11 cellular contexts compared by ENCODE assay signal in genomic region chr2:235668782-235669181, GRCh38.
DNase-seq lines count a peak whose midpoint lies in the region; ATAC-seq, FAIRE-seq and TF ChIP-seq lines count a peak whose summit lies in the region.
"Had no signal": no experiment of that assay in that cellular context is flagged by ENCODE, and none has a peak within 500 bp of the region (broad histone marks: within the 10 kb centered on the region; RNA-seq: fewer than 3 reads in every experiment).

No MANE protein-coding gene starts in this region.

- no peak for ATAC-seq in Right ventricle myocardium superior (ENCODE audit: poor library complexity)
- ATAC-seq: activated CD4-positive, CD25-positive, alpha-beta regulatory T cell treated with anti-CD3 and anti-CD28 coated beads, Interleukin-2, amount 50 U/mL, for 24 hours had no signal

- no peak for DNase-seq in left ventricle myocardium inferior
- no peak for DNase-seq in Right ventricle myocardium superior
- DNase-seq in type B pancreatic cell (ENCODE audit: extremely low spot score, unreplicated experiment): no peak
- no peak for DNase-seq in GM12891 (ENCODE audit: insufficient read length, low spot score)
- no peak for DNase-seq in middle frontal gyrus (ENCODE audit: extremely low spot score, low spot score)
- DNase-seq in NOMO-1 treated with DMSO at 0.1 percent for 48 hours (lab: John Stamatoyannopoulos, UW; ENCODE audit: unreplicated experiment): no peak
- DNase-seq: cortex of kidney had no signal

- no peak for TF ChIP-seq POLR2A in GM12891 (IDR thresholded peaks at IDR 0.05; ENCODE audit: low read depth, low read length)

- H3K27me3 ChIP-seq in left ventricle myocardium inferior (ENCODE audit: low read depth) (peaks cover 17% of the 10 kb centered on the region), layer of hippocampus (ENCODE audit: control insufficient read depth, insufficient read depth, low read length) (no peaks in the 10 kb centered on the region)

- H3K36me3 ChIP-seq in left ventricle myocardium inferior: no peaks in the 10 kb centered on the region
- H3K36me3 ChIP-seq: BE2C had no signal

- no peak for FAIRE-seq in GM12891 (lab: Jason Lieb, UNC)

- no peaks in the 10 kb centered on the region for H3K9me3 ChIP-seq in left ventricle myocardium inferior (replicated peaks)
- H3K9me3 ChIP-seq: BE2C had no signal

- no peak for TF ChIP-seq CTCF in left ventricle myocardium inferior (IDR thresholded peaks at IDR 0.05; ENCODE audit: borderline replicate concordance)
- TF ChIP-seq CTCF in type B pancreatic cell (conservative IDR thresholded peaks at IDR 0.05): no peak

- peaks cover 43% of the 10 kb centered on the region for H3K4me1 ChIP-seq in left ventricle myocardium inferior

- H3K27ac ChIP-seq in left ventricle myocardium inferior (replicated peaks): no peak overlapping the region
- peak overlapping the region; percentile 10 for H3K27ac ChIP-seq in layer of hippocampus (ENCODE audit: low read depth, low read length)

- H3K4me3 Mint-ChIP-seq in activated naive CD8-positive, alpha-beta T cell: peak overlapping the region; percentile 63
- peak overlapping the region; percentile 84 for H3K4me3 Mint-ChIP-seq in type B pancreatic cell

- H3K27me3 Mint-ChIP-seq in activated naive CD8-positive, alpha-beta T cell: peaks cover 38% of the 10 kb centered on the region
- peaks cover 22% of the 10 kb centered on the region for H3K27me3 Mint-ChIP-seq in type B pancreatic cell

- no peaks in the 10 kb centered on the region for H3K9me3 Mint-ChIP-seq in activated naive CD8-positive, alpha-beta T cell (ENCODE audit: low read depth)
- no peaks in the 10 kb centered on the region for H3K9me3 Mint-ChIP-seq in type B pancreatic cell

- intact Hi-C loops in left ventricle myocardium inferior (cut with micrococcal nuclease): no loop called here
- intact Hi-C loops in Right ventricle myocardium superior (cut with DNase I): loop anchor here (5.0 kb wide), 1 partner anchor 71 kb away; no protein-coding TSS in a partner anchor

- H3K36me3 Mint-ChIP-seq in activated naive CD8-positive, alpha-beta T cell: no peaks in the 10 kb centered on the region
- H3K36me3 Mint-ChIP-seq in type B pancreatic cell: no peaks in the 10 kb centered on the region

- H3K4me3 ChIP-seq in left ventricle myocardium inferior: peak overlapping the region; percentile 70

- no peak overlapping the region for H3K27ac Mint-ChIP-seq in activated naive CD8-positive, alpha-beta T cell
- peak overlapping the region; percentile 69 for H3K27ac Mint-ChIP-seq in type B pancreatic cell

- H3K4me1 Mint-ChIP-seq in activated naive CD8-positive, alpha-beta T cell (ENCODE audit: low read depth): peaks cover 14% of the 10 kb centered on the region
- peaks cover 29% of the 10 kb centered on the region for H3K4me1 Mint-ChIP-seq in type B pancreatic cell (ENCODE audit: unreplicated experiment)

TF ChIP-seq in GM12891, 5 proteins besides CTCF, POLR2A, EP300 and RAD21:
- TF ChIP-seq PAX5 (IDR thresholded peaks at IDR 0.05; ENCODE audit: insufficient read depth, low read length, severe bottlenecking): no peak
- TF ChIP-seq SPI1 (IDR thresholded peaks at IDR 0.05; ENCODE audit: low read depth, low read length): no peak
- no peak for TF ChIP-seq POLR2AphosphoS5 (IDR thresholded peaks at IDR 0.05; ENCODE audit: low read depth, low read length)
- no peak for TF ChIP-seq TAF1 (IDR thresholded peaks at IDR 0.05; ENCODE audit: low read depth, low read length)
- TF ChIP-seq POU2F2 (IDR thresholded peaks at IDR 0.05; ENCODE audit: low read depth, low read length): no peak
